In genomic region chr5:133219296-133219695, GRCh38 we compare ENCODE assay signal across 1 cellular context.
TF ChIP-seq lines count a peak whose summit lies in the region.

No MANE protein-coding gene starts in this region.

TF ChIP-seq in IMR-90, 13 proteins besides CTCF, POLR2A, EP300 and RAD21 (continued from another document):
- TF ChIP-seq RCOR1 (IDR thresholded peaks at IDR 0.05; ENCODE audit: insufficient replicate concordance, low read length), result no peak
- TF ChIP-seq CEBPB (IDR thresholded peaks at IDR 0.05; ENCODE audit: low read depth, low read length), result no peak
